In the genomic region with DNA sequence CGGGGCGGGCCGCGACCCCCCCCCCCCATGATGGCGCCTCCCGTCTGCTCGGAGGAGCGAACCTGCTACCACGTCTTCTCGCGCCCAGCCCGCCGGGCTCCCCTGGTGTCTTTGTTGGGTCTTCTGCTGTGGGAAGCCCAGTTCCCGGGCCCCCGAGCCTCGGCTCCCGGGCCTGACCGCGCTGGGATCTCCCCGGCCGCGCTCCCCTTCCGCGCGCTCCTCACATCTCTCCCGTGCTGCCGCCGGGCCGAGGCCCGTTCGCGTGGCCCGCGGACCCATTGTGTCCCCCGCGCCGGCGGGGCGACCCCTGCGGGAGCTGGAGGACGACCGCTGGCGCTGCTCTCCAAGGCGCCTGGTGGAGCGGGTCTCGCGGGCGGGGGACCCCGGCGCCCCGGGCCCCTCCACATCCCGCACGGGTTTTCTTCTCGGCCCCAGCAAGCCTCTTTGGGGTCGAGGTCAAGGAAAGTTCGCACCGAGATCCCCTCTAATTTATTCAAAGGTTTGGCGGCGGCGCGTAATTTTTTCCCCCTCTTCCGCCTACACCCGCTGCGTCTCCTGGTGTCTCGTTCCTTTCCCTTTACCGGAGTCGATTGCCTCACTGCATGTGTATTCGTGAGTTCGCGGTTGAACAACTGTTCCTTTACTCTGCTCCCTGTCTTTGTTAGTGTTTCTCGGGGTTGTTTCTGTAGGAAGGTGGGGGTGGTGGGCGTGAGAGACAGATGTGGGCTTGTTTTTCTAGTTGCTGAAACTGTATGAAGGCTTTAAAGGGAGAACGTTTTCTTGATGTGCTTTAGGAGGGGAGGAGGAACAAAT, we compare ENCODE assay signal across 8 cellular contexts. TPM values are rescaled to one million over a fixed set of nuclear protein-coding genes. Genes with fewer than 3 reads are reported as not detected.
A peak's percentile ranks its signal among the peaks of the same experiment; 100 is the strongest.
DNase-seq lines count a peak whose midpoint lies in the region; ATAC-seq and TF ChIP-seq lines count a peak whose summit lies in the region.

No MANE protein-coding gene starts in this region.

- in situ Hi-C loops in astrocyte of the spinal cord (cut with HindIII; ENCODE audit: low sequenced_read_pairs) = no loop called here

- H3K4me1 ChIP-seq in KMS-11 (ENCODE audit: low read depth, poor library complexity, severe bottlenecking) = peaks cover 55% of the 10 kb centered on the region
- peaks cover 0 to 38% (median 26%) of the 10 kb centered on the region in 4 donors for H3K4me1 ChIP-seq in sigmoid colon

- H4K20me1 ChIP-seq in KMS-11 (ENCODE audit: insufficient read depth) = no peaks in the 10 kb centered on the region

- no peaks in the 10 kb centered on the region for H3K36me3 ChIP-seq in KMS-11 (ENCODE audit: insufficient read depth)
- no peaks in the 10 kb centered on the region for H3K36me3 ChIP-seq in sigmoid colon

- peak overlapping the region; percentile 53 for H3K4me2 ChIP-seq in KMS-11

- intact Hi-C loops in sigmoid colon (cut with DNase I) = loop anchor here (2.0 to 10.0 kb wide), 5 partner anchors 60 to 455 kb away; a partner anchor contains a TSS

- peak overlapping the region; percentile 95 for H3K27ac ChIP-seq in KMS-11
- H3K27ac ChIP-seq in sigmoid colon = peak overlapping the region; percentile 97 to 99 (median 98)

- H3K4me3 ChIP-seq in KMS-11 (IDR thresholded peaks at IDR 0.05; ENCODE audit: insufficient read depth, low read depth, low read length) (peak overlapping the region; percentile 32), astrocyte of the spinal cord (ENCODE audit: low read depth, low read length) (peak overlapping the region; percentile 72), iPS-11a (ENCODE audit: low read depth, low read length) (peak overlapping the region; percentile 38), sigmoid colon (peak overlapping the region; percentile 82 to 97 (median 91))

- TF ChIP-seq POLR2A in sigmoid colon (IDR thresholded peaks at IDR 0.05) = no peak

- peak; percentile 38 for ATAC-seq in GM21529 (IDR thresholded peaks at IDR 0.05; ENCODE audit: unreplicated experiment)

- no peak for TF ChIP-seq EP300 in sigmoid colon (IDR thresholded peaks at IDR 0.05)

- DNase-seq in Daoy (ENCODE audit: low read depth) (peak; percentile 61), SK-N-DZ (ENCODE audit: low spot score) (peak; percentile 58), astrocyte of the spinal cord (ENCODE audit: low read depth, low spot score) (peak; percentile 78), sigmoid colon (peak; percentile 78), MV-4-11 (lab: John Stamatoyannopoulos, UW) (no peak)

- H3K9me3 ChIP-seq in sigmoid colon = no peaks in the 10 kb centered on the region

- WGBS in sigmoid colon, 2 donors = 0% methylated on average over 73 of the region's 73 CpGs

- no peaks in the 10 kb centered on the region for H3K27me3 ChIP-seq in KMS-11 (ENCODE audit: insufficient read depth, low read depth)
- H3K27me3 ChIP-seq in sigmoid colon = no peaks in the 10 kb centered on the region

- peak overlapping the region; percentile 95 for H3K9ac ChIP-seq in KMS-11

- H2AFZ ChIP-seq in KMS-11 (ENCODE audit: low read depth) = peak overlapping the region; percentile 93

- peaks cover 45% of the 10 kb centered on the region for H3K79me2 ChIP-seq in KMS-11 (ENCODE audit: insufficient read depth, low read depth)

- TF ChIP-seq CTCF in KMS-11 (conservative IDR thresholded peaks at IDR 0.05; ENCODE audit: low read depth, low read length) = no peak
- TF ChIP-seq CTCF in astrocyte of the spinal cord (IDR thresholded peaks at IDR 0.05; ENCODE audit: low read depth, low read length) = no peak
- TF ChIP-seq CTCF in sigmoid colon (IDR thresholded peaks at IDR 0.05) = peak in 1 of 4 experiments; percentile 13

RNA-seq across cellular contexts. Expression of a gene that starts 0.8 kb away (rescaled TPM):
- total RNA-seq in Daoy (2014; rRNA removed; shearing (Covaris generic)) = 14.4 and 15.4 TPM in 2 replicates
- polyA plus RNA-seq in SK-N-DZ (2014; cell fraction: cytosol; rRNA removed) = 21.1 and 21.6 TPM in 2 replicates
- 10.1 and 19.8 TPM in 2 replicates for polyA plus RNA-seq in SK-N-DZ (2014; cell fraction: nucleus; rRNA removed)
- total RNA-seq in sigmoid colon = 10 to 100 TPM; 25.8 to 45.7 (median 33.4) TPM
- polyA plus RNA-seq in sigmoid colon = 10 to 100 TPM; 13.8 to 14.7 (median 14.1) TPM

Comparison
In these comparisons a context has a peak if more than half of its experiments do, and no peak if none do; other contexts are left out.
1. H3K4me3 ChIP-seq: peak in every context shown above with its lines; median percentile 91 in sigmoid colon; 72 in astrocyte of the spinal cord; 38 in iPS-11a; 32 in KMS-11.